Comparison of ENCODE assay signal across 28 cellular contexts in genomic region chr12:6559500-6559899, GRCh38. TPM values are rescaled to one million over a fixed set of nuclear protein-coding genes. Genes with fewer than 3 reads are reported as not detected.
DNase-seq lines count a peak whose midpoint lies in the region; ATAC-seq and TF ChIP-seq lines count a peak whose summit lies in the region.
"Had no signal": no experiment of that assay in that cellular context is flagged by ENCODE, and none has a peak within 500 bp of the region (broad histone marks: within the 10 kb centered on the region; RNA-seq: fewer than 3 reads in every experiment).

No MANE protein-coding gene starts in this region.

- H3K4me3 ChIP-seq in mesenchymal stem cell (ENCODE audit: insufficient read depth in 1 of 2, low read depth in 1 of 2, low read length in 2 of 2) (no peak overlapping the region), upper lobe of right lung (no peak overlapping the region)
- H3K4me3 ChIP-seq: GM12878, K562, left ventricle myocardium inferior, prostate gland, right lobe of liver, spleen, upper lobe of left lung had no signal

- no peak overlapping the region for H2BK12ac ChIP-seq in mesenchymal stem cell (ENCODE audit: low read length in 2 of 2)

- no peak overlapping the region for H4K8ac ChIP-seq in mesenchymal stem cell (ENCODE audit: low read length)

- 78% methylated on average over 1 of the region's 1 CpG for WGBS in mesenchymal stem cell

- H2AFZ ChIP-seq in mesenchymal stem cell (ENCODE audit: low read depth, low read length), result no peak overlapping the region

- H3K4me3 Mint-ChIP-seq in activated naive CD4-positive, alpha-beta T cell treated with anti-CD3 and anti-CD28 coated beads for 36 hours, result no peak overlapping the region
- H3K4me3 Mint-ChIP-seq in activated naive CD8-positive, alpha-beta T cell treated with anti-CD3 and anti-CD28 coated beads for 36 hours, result no peak overlapping the region
- H3K4me3 Mint-ChIP-seq: T-cell had no signal

- no peak overlapping the region for H3K4ac ChIP-seq in mesenchymal stem cell (ENCODE audit: low read depth in 1 of 2, low read length in 2 of 2)

- H3K27ac ChIP-seq in mesenchymal stem cell (ENCODE audit: low read length, poor library complexity, severe bottlenecking) (no peak overlapping the region), upper lobe of right lung (no peak overlapping the region)
- H3K27ac ChIP-seq: epithelial cell of prostate, left ventricle myocardium inferior, prostate gland, right lobe of liver, spleen had no signal

- no peak for TF ChIP-seq CTCF in upper lobe of right lung (IDR thresholded peaks at IDR 0.05)

- H3K4me2 ChIP-seq in mesenchymal stem cell (ENCODE audit: low read length, poor library complexity, severe bottlenecking), result no peak overlapping the region

- no peak overlapping the region for H2BK5ac ChIP-seq in mesenchymal stem cell (ENCODE audit: low read depth, low read length, poor library complexity, severe bottlenecking)

- DNase-seq in activated naive CD4-positive, alpha-beta T cell treated with anti-CD3 and anti-CD28 coated beads for 36 hours, result no peak
- DNase-seq in activated naive CD4-positive, alpha-beta T cell treated with Interleukin-2 at 50 U/mL for 16 hours, result no peak
- no peak for DNase-seq in activated naive CD8-positive, alpha-beta T cell treated with anti-CD3 and anti-CD28 coated beads for 36 hours
- no peak for DNase-seq in mesenchymal stem cell
- no peak for DNase-seq in upper lobe of right lung
- DNase-seq in stimulated activated CD4-positive, alpha-beta T cell treated with anti-CD3 and anti-CD28 coated beads, Interleukin-4, amount 100 ng/mL, for 24 hours, result no peak
- DNase-seq: activated CD4-positive, alpha-beta T cell treated with anti-CD3 and anti-CD28 coated beads, Interleukin-2, amount 50 U/mL, for 48 hours; activated CD4-positive, CD25-positive, alpha-beta regulatory T cell treated with anti-CD3 and anti-CD28 coated beads, Interleukin-2, amount 50 U/mL, for 72 hours; activated CD8-positive, alpha-beta memory T cell treated with anti-CD3 and anti-CD28 coated beads, Interleukin-2, amount 50 U/mL, for 4 hours; AML-193; CD8-positive, alpha-beta memory T cell; cortex of kidney; effector memory CD4-positive, alpha-beta T cell; EL; left ventricle myocardium inferior; NCI-H1048; right lobe of liver; stimulated activated CD4-positive, alpha-beta T cell treated with anti-CD3 and anti-CD28 coated beads, Interleukin-2, amount 100 ng/mL, for 24 hours; substantia nigra; T-cell had no signal

- intact Hi-C loops in activated naive CD4-positive, alpha-beta T cell treated with anti-CD3 and anti-CD28 coated beads for 36 hours (cut with micrococcal nuclease), result loop anchor here (5.0 kb wide), 1 partner anchor 222 kb away; no protein-coding TSS in a partner anchor
- intact Hi-C loops in upper lobe of right lung (cut with DNase I), result no loop called here

- peaks cover 33% of the 10 kb centered on the region for H3K4me1 Mint-ChIP-seq in activated naive CD4-positive, alpha-beta T cell treated with anti-CD3 and anti-CD28 coated beads for 36 hours (ENCODE audit: low read depth)
- peaks cover 32% of the 10 kb centered on the region for H3K4me1 Mint-ChIP-seq in activated naive CD8-positive, alpha-beta T cell treated with anti-CD3 and anti-CD28 coated beads for 36 hours

- no peak overlapping the region for H3K23ac ChIP-seq in mesenchymal stem cell (ENCODE audit: low read length in 2 of 2)

- H3K27me3 Mint-ChIP-seq in activated naive CD4-positive, alpha-beta T cell treated with anti-CD3 and anti-CD28 coated beads for 36 hours (ENCODE audit: low read depth), result no peaks in the 10 kb centered on the region
- no peaks in the 10 kb centered on the region for H3K27me3 Mint-ChIP-seq in activated naive CD8-positive, alpha-beta T cell treated with anti-CD3 and anti-CD28 coated beads for 36 hours
- H3K27me3 Mint-ChIP-seq: CD8-positive, alpha-beta memory T cell; T-cell had no signal

- H3K79me1 ChIP-seq in mesenchymal stem cell (replicated peaks; ENCODE audit: low read length, poor library complexity, severe bottlenecking), result peaks cover 41% of the 10 kb centered on the region

- no peak overlapping the region for H3K18ac ChIP-seq in mesenchymal stem cell (ENCODE audit: low read depth in 1 of 2, low read length in 2 of 2)

- H2BK15ac ChIP-seq in mesenchymal stem cell (ENCODE audit: low read depth, poor library complexity, severe bottlenecking), result no peak overlapping the region

- H3K4me1 ChIP-seq in mesenchymal stem cell (ENCODE audit: control insufficient read depth, insufficient read depth, low read depth, low read length), result peaks cover 5% of the 10 kb centered on the region
- peaks cover 11% of the 10 kb centered on the region for H3K4me1 ChIP-seq in upper lobe of right lung
- H3K4me1 ChIP-seq: prostate gland had no signal

- H3K27me3 ChIP-seq in mesenchymal stem cell (ENCODE audit: control insufficient read depth in 1 of 2, insufficient read depth in 1 of 2, low read length in 2 of 2) (no peaks in the 10 kb centered on the region), upper lobe of right lung (no peaks in the 10 kb centered on the region)
- H3K27me3 ChIP-seq: right lobe of liver, spleen, upper lobe of left lung had no signal

- no peak overlapping the region for H3K14ac ChIP-seq in mesenchymal stem cell (ENCODE audit: low read length in 2 of 2)

- peaks cover 54% of the 10 kb centered on the region for H3K36me3 Mint-ChIP-seq in activated naive CD4-positive, alpha-beta T cell treated with anti-CD3 and anti-CD28 coated beads for 36 hours (ENCODE audit: low read depth)
- peaks cover 47% of the 10 kb centered on the region for H3K36me3 Mint-ChIP-seq in activated naive CD8-positive, alpha-beta T cell treated with anti-CD3 and anti-CD28 coated beads for 36 hours

- H2BK120ac ChIP-seq in mesenchymal stem cell (ENCODE audit: low read depth, low read length), result no peak overlapping the region

- H3K9me3 Mint-ChIP-seq in activated naive CD4-positive, alpha-beta T cell treated with anti-CD3 and anti-CD28 coated beads for 36 hours, result no peaks in the 10 kb centered on the region
- no peaks in the 10 kb centered on the region for H3K9me3 Mint-ChIP-seq in activated naive CD8-positive, alpha-beta T cell treated with anti-CD3 and anti-CD28 coated beads for 36 hours
- H3K9me3 Mint-ChIP-seq: CD8-positive, alpha-beta memory T cell; T-cell had no signal

- H4K91ac ChIP-seq in mesenchymal stem cell (ENCODE audit: low read length), result no peak overlapping the region

- peak overlapping the region; percentile 72 for H3K27ac Mint-ChIP-seq in activated naive CD4-positive, alpha-beta T cell treated with anti-CD3 and anti-CD28 coated beads for 36 hours
- peak overlapping the region; percentile 66 for H3K27ac Mint-ChIP-seq in activated naive CD8-positive, alpha-beta T cell treated with anti-CD3 and anti-CD28 coated beads for 36 hours

- ATAC-seq in upper lobe of right lung (peak; percentile 44), GM18861 (IDR thresholded peaks at IDR 0.05; ENCODE audit: unreplicated experiment) (no peak), HG03432 (IDR thresholded peaks at IDR 0.05; ENCODE audit: unreplicated experiment) (no peak)
- ATAC-seq: GM12878, K562, right lobe of liver, T-cell had no signal

- peaks cover 59 to 65% of the 10 kb centered on the region in 2 experiments for H3K36me3 ChIP-seq in mesenchymal stem cell (ENCODE audit: control insufficient read depth in 1 of 2, insufficient read depth in 2 of 2, low read depth in 1 of 2, low read length in 2 of 2)
- peaks cover 74% of the 10 kb centered on the region for H3K36me3 ChIP-seq in upper lobe of right lung

- no peaks in the 10 kb centered on the region for H3K9me3 ChIP-seq in mesenchymal stem cell (ENCODE audit: control insufficient read depth, low read length)
- no peaks in the 10 kb centered on the region for H3K9me3 ChIP-seq in upper lobe of right lung
- H3K9me3 ChIP-seq: left ventricle myocardium inferior, prostate gland, right lobe of liver, spleen, upper lobe of left lung had no signal

- no peak overlapping the region for H2AK5ac ChIP-seq in mesenchymal stem cell (ENCODE audit: low read length, severe bottlenecking)

- H3K9ac ChIP-seq in mesenchymal stem cell (ENCODE audit: low read length), result peak overlapping the region; percentile 45

- CTCF ChIA-PET in activated naive CD4-positive, alpha-beta T cell treated with anti-CD3 and anti-CD28 coated beads for 36 hours (lab: Charles Lee), result interaction anchor here (0.7 to 4.0 kb wide), 4 partner anchors 9 to 135 kb away, joined by 3 to 26 read pairs (median 9); no protein-coding TSS in a partner anchor

RNA-seq across cellular contexts. Expression of gene IFFO1, which starts 3.7 kb away (rescaled TPM):
- 1 to 10 TPM; 8.0 to 9.0 TPM for total RNA-seq in activated naive CD4-positive, alpha-beta T cell treated with anti-CD3 and anti-CD28 coated beads for 36 hours
- total RNA-seq in activated naive CD8-positive, alpha-beta T cell treated with anti-CD3 and anti-CD28 coated beads for 36 hours, result 1 to 10 TPM; 7.2 to 8.1 TPM
- 26.1 TPM for polyA plus RNA-seq in mesenchymal stem cell (2013, experiment 1 of 2)
- 25.6 TPM for polyA plus RNA-seq in mesenchymal stem cell (2013, experiment 2 of 2)
- total RNA-seq in upper lobe of right lung, result 23.5 TPM

RNA-seq across cellular contexts. Expression of gene NOP2, which starts 8.6 kb away (rescaled TPM):
- total RNA-seq in activated naive CD4-positive, alpha-beta T cell treated with anti-CD3 and anti-CD28 coated beads for 36 hours, result 10 to 100 TPM; 61.3 to 62.9 TPM
- 100 to 1,000 TPM; 151 to 153 TPM for total RNA-seq in activated naive CD8-positive, alpha-beta T cell treated with anti-CD3 and anti-CD28 coated beads for 36 hours
- polyA plus RNA-seq in mesenchymal stem cell (2013, experiment 1 of 2), result 20.3 TPM
- 21.3 TPM for polyA plus RNA-seq in mesenchymal stem cell (2013, experiment 2 of 2)
- total RNA-seq in upper lobe of right lung, result 32.2 TPM

RNA-seq across cellular contexts. Expression of gene GAPDH, which starts 25.2 kb away (rescaled TPM):
- total RNA-seq in activated naive CD4-positive, alpha-beta T cell treated with anti-CD3 and anti-CD28 coated beads for 36 hours, result 1,000 to 10,000 TPM; 6,537 to 6,787 TPM
- 1,000 to 10,000 TPM; 8,986 to 9,154 TPM for total RNA-seq in activated naive CD8-positive, alpha-beta T cell treated with anti-CD3 and anti-CD28 coated beads for 36 hours
- 4,502 TPM for polyA plus RNA-seq in mesenchymal stem cell (2013, experiment 1 of 2)
- 4,557 TPM for polyA plus RNA-seq in mesenchymal stem cell (2013, experiment 2 of 2)
- 736 TPM for total RNA-seq in upper lobe of right lung

RNA-seq across cellular contexts. Expression of gene CHD4, which starts 47.7 kb away (rescaled TPM):
- 100 to 1,000 TPM; 232 to 245 TPM for total RNA-seq in activated naive CD4-positive, alpha-beta T cell treated with anti-CD3 and anti-CD28 coated beads for 36 hours
- 100 to 1,000 TPM; 262 to 293 TPM for total RNA-seq in activated naive CD8-positive, alpha-beta T cell treated with anti-CD3 and anti-CD28 coated beads for 36 hours
- 111 TPM for polyA plus RNA-seq in mesenchymal stem cell (2013, experiment 1 of 2)
- 104 TPM for polyA plus RNA-seq in mesenchymal stem cell (2013, experiment 2 of 2)
- total RNA-seq in upper lobe of right lung, result 160 TPM
